In the genomic region with DNA sequence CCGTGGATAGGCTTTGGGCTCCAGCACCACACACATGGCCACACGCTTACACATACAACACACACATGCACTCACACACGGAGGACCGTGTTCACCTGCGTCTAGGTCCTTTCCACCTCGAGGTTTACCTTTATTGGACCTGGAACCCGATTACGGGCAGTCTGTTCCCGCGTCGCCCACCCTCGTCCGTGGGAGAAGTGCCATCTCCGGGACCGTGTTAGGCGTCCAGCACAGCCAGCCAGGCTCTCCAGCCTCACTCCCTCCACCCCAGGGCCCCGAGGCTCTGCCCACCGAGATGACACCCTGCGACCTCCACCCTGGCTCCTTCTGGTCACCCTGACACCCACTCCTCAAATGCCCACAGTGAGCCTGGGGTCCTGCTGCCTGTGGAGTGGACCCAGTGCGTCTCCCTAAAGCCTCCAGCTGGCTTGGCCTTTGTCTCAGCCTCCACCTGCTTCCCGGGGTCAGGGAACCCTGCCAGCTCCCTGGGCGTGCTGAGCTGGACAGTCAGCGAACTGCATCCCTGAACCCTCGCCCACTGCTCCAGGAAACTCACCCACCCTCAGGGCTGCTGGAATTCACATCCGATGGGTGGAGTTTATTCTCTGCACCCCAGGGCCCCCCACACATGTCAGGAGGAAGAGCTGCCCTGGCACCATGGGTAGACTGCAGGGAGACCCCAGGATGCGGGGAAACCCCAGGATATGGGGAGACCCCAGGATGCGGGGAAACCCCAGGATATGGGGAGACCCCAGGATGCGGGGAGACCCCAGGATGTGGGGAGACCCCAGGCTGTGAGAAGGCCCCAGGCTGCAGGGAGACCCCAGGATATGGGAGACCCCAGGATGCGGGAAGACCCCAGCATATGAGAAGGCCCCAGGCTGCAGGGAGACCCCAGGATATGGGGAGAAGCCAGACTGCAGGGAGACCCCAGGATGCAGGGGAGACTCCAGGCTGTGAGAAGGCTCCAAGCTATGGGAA, we compare ENCODE assay signal across 17 cellular contexts. TPM values are rescaled to one million over a fixed set of nuclear protein-coding genes. Genes with fewer than 3 reads are reported as not detected.
DNase-seq lines count a peak whose midpoint lies in the region; ATAC-seq lines count a peak whose summit lies in the region.
"Had no signal": no experiment of that assay in that cellular context is flagged by ENCODE, and none has a peak within 500 bp of the region (broad histone marks: within the 10 kb centered on the region; RNA-seq: fewer than 3 reads in every experiment).

No MANE protein-coding gene starts in this region.

- H3K27ac ChIP-seq in right cardiac atrium (ENCODE audit: low read length), result no peak overlapping the region
- no peak overlapping the region for H3K27ac ChIP-seq in neuronal stem cell (replicated peaks; ENCODE audit: low read length)
- H3K27ac ChIP-seq in aorta (ENCODE audit: low read depth in 1 of 2, low read length in 2 of 2), result peak overlapping the region in 1 of 2 donors; percentile 75
- H3K27ac ChIP-seq: SJSA1 had no signal

- H3K4me2 ChIP-seq in neuronal stem cell (ENCODE audit: insufficient read depth, low read length, poor library complexity, severe bottlenecking), result no peak overlapping the region

- intact Hi-C loops in right cardiac atrium (cut with DNase I) (no loop called here), Right ventricle myocardium superior (cut with DNase I) (no loop called here), aorta (cut with DNase I) (no loop called here)

- H2BK5ac ChIP-seq in neuronal stem cell (ENCODE audit: low read length), result peak overlapping the region; percentile 67

- no peak overlapping the region for H2BK12ac ChIP-seq in neuronal stem cell (ENCODE audit: low read length)

- H3K9ac ChIP-seq in neuronal stem cell (ENCODE audit: low read depth, low read length, poor library complexity), result no peak overlapping the region

- peaks cover 2% of the 10 kb centered on the region for H3K79me1 ChIP-seq in neuronal stem cell (ENCODE audit: low read depth, low read length)

- H3K9me3 ChIP-seq in right cardiac atrium (ENCODE audit: control insufficient read depth, low read length), result no peaks in the 10 kb centered on the region
- H3K9me3 ChIP-seq in neuronal stem cell (replicated peaks in 1 of 2; ENCODE audit: control insufficient read depth in 2 of 2, insufficient read depth in 1 of 2, low read depth in 1 of 2, low read length in 2 of 2), result peaks cover 0 to 21% of the 10 kb centered on the region in 2 donors
- no peaks in the 10 kb centered on the region for H3K9me3 ChIP-seq in aorta (ENCODE audit: control insufficient read depth, low read length)
- H3K9me3 ChIP-seq: HAP-1 had no signal

- H3K23ac ChIP-seq in neuronal stem cell (ENCODE audit: low read depth, low read length, poor library complexity), result peak overlapping the region; percentile 52

- H3K27ac Mint-ChIP-seq in central memory CD8-positive, alpha-beta T cell (ENCODE audit: low read depth), result peak overlapping the region; percentile 80
- H3K27ac Mint-ChIP-seq in natural killer cell treated with Interleukin-12 subunit alpha and Interleukin-12 subunit beta and Interleukin-15 and Interleukin-18, amount 100 ng/mL, for 72 hours, result no peak overlapping the region

- H4K91ac ChIP-seq in neuronal stem cell (ENCODE audit: low read depth, low read length, poor library complexity), result no peak overlapping the region

- H4K8ac ChIP-seq in neuronal stem cell (ENCODE audit: low read depth, low read length), result no peak overlapping the region

- H3K4me1 Mint-ChIP-seq in central memory CD8-positive, alpha-beta T cell, result no peaks in the 10 kb centered on the region
- peaks cover 12 to 17% of the 10 kb centered on the region in 2 donors for H3K4me1 Mint-ChIP-seq in natural killer cell treated with Interleukin-12 subunit alpha and Interleukin-12 subunit beta and Interleukin-15 and Interleukin-18, amount 100 ng/mL, for 72 hours (ENCODE audit: low read depth in 2 of 2)
- H3K4me1 Mint-ChIP-seq: CD4-positive, CD25-positive, alpha-beta regulatory T cell had no signal

- H2AFZ ChIP-seq in neuronal stem cell (ENCODE audit: low read length), result no peak overlapping the region

- in situ Hi-C loops in KBM-7 (cut with MboI; ENCODE audit: low pct_unique_long_range_greater_than_20kb, low sequenced_read_pairs), result no loop called here

- no peak overlapping the region for H3K4ac ChIP-seq in neuronal stem cell (ENCODE audit: low read length)

- peak overlapping the region; percentile 34 for H2AK5ac ChIP-seq in neuronal stem cell (ENCODE audit: low read depth, low read length)

- peaks cover 2% of the 10 kb centered on the region for H3K36me3 Mint-ChIP-seq in central memory CD8-positive, alpha-beta T cell (ENCODE audit: insufficient read depth)
- no peaks in the 10 kb centered on the region for H3K36me3 Mint-ChIP-seq in natural killer cell treated with Interleukin-12 subunit alpha and Interleukin-12 subunit beta and Interleukin-15 and Interleukin-18, amount 100 ng/mL, for 72 hours

- no peaks in the 10 kb centered on the region for H3K27me3 Mint-ChIP-seq in central memory CD8-positive, alpha-beta T cell
- H3K27me3 Mint-ChIP-seq in natural killer cell treated with Interleukin-12 subunit alpha and Interleukin-12 subunit beta and Interleukin-15 and Interleukin-18, amount 100 ng/mL, for 72 hours, result no peaks in the 10 kb centered on the region
- H3K27me3 Mint-ChIP-seq: CD4-positive, CD25-positive, alpha-beta regulatory T cell had no signal

- no peak overlapping the region for H2BK15ac ChIP-seq in neuronal stem cell (ENCODE audit: low read length)

- no peak overlapping the region for H2BK120ac ChIP-seq in neuronal stem cell (ENCODE audit: low read depth, low read length)

- peak overlapping the region; percentile 69 for H3K18ac ChIP-seq in neuronal stem cell (ENCODE audit: low read length)

- WGBS in right cardiac atrium, result 95% methylated on average over 29 of the region's 29 CpGs
- no CpG with 5 or more reads among the region's 29 CpGs for WGBS in neuronal stem cell (ENCODE audit: extremely low coverage in 2 of 2, insufficient read length in 2 of 2, insufficient replicate concordance in 1 of 2), 2 donors
- 95 to 96% methylated on average over 29 of the region's 29 CpGs for WGBS in aorta, 2 donors

- peaks cover 1 to 24% of the 10 kb centered on the region in 2 donors for H3K36me3 ChIP-seq in neuronal stem cell (replicated peaks in 1 of 2; ENCODE audit: control insufficient read depth in 2 of 2, insufficient read depth in 2 of 2, low read length in 2 of 2)
- no peaks in the 10 kb centered on the region for H3K36me3 ChIP-seq in aorta (ENCODE audit: control insufficient read depth in 1 of 2, insufficient read depth in 2 of 2, low read length in 1 of 2)
- H3K36me3 ChIP-seq: HAP-1 had no signal

- H3K27me3 ChIP-seq in right cardiac atrium (ENCODE audit: control insufficient read depth, insufficient read depth), result no peaks in the 10 kb centered on the region
- no peaks in the 10 kb centered on the region for H3K27me3 ChIP-seq in neuronal stem cell (ENCODE audit: control insufficient read depth in 3 of 3, insufficient read depth in 3 of 3, low read depth in 1 of 3, low read length in 3 of 3)
- H3K27me3 ChIP-seq in aorta (ENCODE audit: control insufficient read depth in 1 of 2, insufficient read depth in 2 of 2, low read length in 1 of 2), result no peaks in the 10 kb centered on the region
- H3K27me3 ChIP-seq: SJSA1 had no signal

- ATAC-seq in right cardiac atrium (no peak), Right ventricle myocardium superior (ENCODE audit: poor library complexity) (no peak), aorta (ENCODE audit: low FRiP score) (no peak), HG03432 (IDR thresholded peaks at IDR 0.05; ENCODE audit: unreplicated experiment) (no peak)
- ATAC-seq in central memory CD8-positive, alpha-beta T cell (replicated peaks; ENCODE audit: extremely low read depth, poor library complexity, severe bottlenecking), result no peak
- no peak for ATAC-seq in natural killer cell treated with Interleukin-12 subunit alpha and Interleukin-12 subunit beta and Interleukin-15 and Interleukin-18, amount 100 ng/mL, for 72 hours
- ATAC-seq: K562 had no signal

- no peaks in the 10 kb centered on the region for H3K9me3 Mint-ChIP-seq in central memory CD8-positive, alpha-beta T cell
- no peaks in the 10 kb centered on the region for H3K9me3 Mint-ChIP-seq in natural killer cell treated with Interleukin-12 subunit alpha and Interleukin-12 subunit beta and Interleukin-15 and Interleukin-18, amount 100 ng/mL, for 72 hours
- H3K9me3 Mint-ChIP-seq: CD4-positive, CD25-positive, alpha-beta regulatory T cell had no signal

- H3K4me3 ChIP-seq in right cardiac atrium (ENCODE audit: low read length) (no peak overlapping the region), neuronal stem cell (ENCODE audit: low read length in 2 of 2) (no peak overlapping the region), aorta (ENCODE audit: low read length in 2 of 2) (no peak overlapping the region)
- H3K4me3 ChIP-seq: HAP-1, K562, SJSA1 had no signal

- H3K4me3 Mint-ChIP-seq in central memory CD8-positive, alpha-beta T cell, result no peak overlapping the region
- H3K4me3 Mint-ChIP-seq in natural killer cell treated with Interleukin-12 subunit alpha and Interleukin-12 subunit beta and Interleukin-15 and Interleukin-18, amount 100 ng/mL, for 72 hours, result no peak overlapping the region
- H3K4me3 Mint-ChIP-seq: CD4-positive, CD25-positive, alpha-beta regulatory T cell had no signal

- DNase-seq in right cardiac atrium (peak in 2 of 3 donors; percentile 26 to 60), Right ventricle myocardium superior (no peak), neuronal stem cell (ENCODE audit: low spot score) (no peak), aorta (peak; percentile 46 to 71), KBM-7 (no peak)
- no peak for DNase-seq in central memory CD8-positive, alpha-beta T cell (ENCODE audit: low spot score in 2 of 2)
- DNase-seq in natural killer cell treated with Interleukin-12 subunit alpha and Interleukin-12 subunit beta and Interleukin-15 and Interleukin-18, amount 100 ng/mL, for 72 hours (ENCODE audit: low spot score), result no peak
- DNase-seq: CD4-positive, CD25-positive, alpha-beta regulatory T cell; DMS53; NCI-H1436 treated with DMSO at 0.1 percent for 48 hours; NCI-H2081; NCI-H510A treated with DMSO at 0.1 percent for 48 hours; RPMI8226 had no signal

- H3K14ac ChIP-seq in neuronal stem cell (ENCODE audit: low read length), result no peak overlapping the region

- peaks cover 4% of the 10 kb centered on the region for H3K4me1 ChIP-seq in right cardiac atrium (ENCODE audit: control insufficient read depth, insufficient read depth, low read length)
- H3K4me1 ChIP-seq in neuronal stem cell (ENCODE audit: control insufficient read depth in 2 of 2, insufficient read depth in 1 of 2, low read depth in 1 of 2, low read length in 2 of 2), result peaks cover 3 to 4% of the 10 kb centered on the region in 2 donors
- peaks cover 0 to 4% of the 10 kb centered on the region in 2 donors for H3K4me1 ChIP-seq in aorta (ENCODE audit: control insufficient read depth in 1 of 2, insufficient read depth in 2 of 2, low read length in 2 of 2)
- H3K4me1 ChIP-seq: HAP-1 had no signal

RNA-seq across cellular contexts. Expression of gene ADI1, which starts 33.0 kb away (rescaled TPM):
- total RNA-seq in right cardiac atrium (100 to 1,000 TPM; 124 to 195 (median 159) TPM), Right ventricle myocardium superior (141 TPM), aorta (10 to 100 TPM; 63.7 to 70.7 TPM)
- polyA plus RNA-seq in right cardiac atrium (132 TPM), aorta (100 to 1,000 TPM; 158 to 206 TPM)
- polyA plus RNA-seq in neuronal stem cell (2013, experiment 1 of 2), result 23.7 TPM
- 23.8 TPM for polyA plus RNA-seq in neuronal stem cell (2013, experiment 2 of 2)
- total RNA-seq in natural killer cell treated with Interleukin-12 subunit alpha and Interleukin-12 subunit beta and Interleukin-15 and Interleukin-18, amount 100 ng/mL, for 72 hours, result 10 to 100 TPM; 23.6 to 24.7 TPM

Comparison
In these comparisons a context has a peak if more than half of its experiments do, and no peak if none do; other contexts are left out.
1. DNase-seq: peak in right cardiac atrium (2 of 3) and aorta (2 of 2); none in Right ventricle myocardium superior (single experiment), central memory CD8-positive, alpha-beta T cell (0 of 2), neuronal stem cell (single experiment), KBM-7 (single experiment) and natural killer cell treated with Interleukin-12 subunit alpha and Interleukin-12 subunit beta and Interleukin-15 and Interleukin-18, amount 100 ng/mL, for 72 hours (single experiment).